21 cellular contexts compared by ENCODE assay signal in genomic region chr7:29920491-29920890, GRCh38.
DNase-seq lines count a peak whose midpoint lies in the region; TF ChIP-seq lines count a peak whose summit lies in the region.
"Had no signal": no experiment of that assay in that cellular context is flagged by ENCODE, and none has a peak within 500 bp of the region (broad histone marks: within the 10 kb centered on the region; RNA-seq: fewer than 3 reads in every experiment).

No MANE protein-coding gene starts in this region.

- peaks cover 0 to 34% (median 0%) of the 10 kb centered on the region in 3 donors for H3K36me3 ChIP-seq in tibial nerve

- H3K4me3 ChIP-seq in epithelial cell of esophagus (ENCODE audit: low read length) (no peak overlapping the region), tibial nerve (no peak overlapping the region)

- WGBS in tibial nerve, 2 donors: 57% methylated on average over 5 of the region's 5 CpGs

- DNase-seq in DMS 273 (lab: John Stamatoyannopoulos, UW; ENCODE audit: unreplicated experiment) (peak; percentile 30), DMS 273 treated with DMSO at 0.1 percent for 48 hours (lab: John Stamatoyannopoulos, UW) (no peak), epithelial cell of esophagus (ENCODE audit: low read depth) (peak; percentile 40), left kidney (ENCODE audit: low read depth, low spot score) (peak; percentile 31), tibial nerve (ENCODE audit: low spot score in 2 of 2) (no peak), NCI-H748 treated with DMSO at 0.1 percent for 48 hours (lab: John Stamatoyannopoulos, UW) (no peak), NCI-H226 (no peak), HK-2 (ENCODE audit: unreplicated experiment) (no peak)
- DNase-seq: ACHN; BE2C; CD8-positive, alpha-beta memory T cell; Karpas-422; NCI-H1092; NCI-H1417 treated with DMSO at 0.1 percent for 48 hours; NCI-H1694 treated with DMSO at 0.1 percent for 48 hours; NCI-H2081 treated with DMSO at 0.1 percent for 48 hours; NCI-H526 treated with DMSO at 0.1 percent for 48 hours; SHP77 had no signal

- peak overlapping the region in 3 of 4 donors; percentile 24 to 83 (median 64) for H3K27ac ChIP-seq in tibial nerve
- H3K27ac ChIP-seq: 22Rv1, HL-60, RWPE1 had no signal

- H3K9me3 ChIP-seq in tibial nerve: no peaks in the 10 kb centered on the region
- H3K9me3 ChIP-seq: BE2C had no signal

- H3K4me1 ChIP-seq in tibial nerve: peaks cover 0 to 44% (median 7%) of the 10 kb centered on the region in 4 donors
- H3K4me1 ChIP-seq: BE2C had no signal

- no peak for TF ChIP-seq EP300 in tibial nerve (IDR thresholded peaks at IDR 0.05)

- TF ChIP-seq CTCF in epithelial cell of esophagus (IDR thresholded peaks at IDR 0.05; ENCODE audit: insufficient read depth, low read depth, low read length, missing control alignments): no peak
- TF ChIP-seq CTCF in tibial nerve (IDR thresholded peaks at IDR 0.05): no peak

- H3K27me3 ChIP-seq in tibial nerve: no peaks in the 10 kb centered on the region
- H3K27me3 ChIP-seq: BE2C had no signal

- TF ChIP-seq POLR2A in tibial nerve (IDR thresholded peaks at IDR 0.05): no peak

Comparison
In these comparisons a context has a peak if more than half of its experiments do, and no peak if none do; other contexts are left out.
1. DNase-seq: peak in DMS 273 (single experiment), epithelial cell of esophagus (single experiment) and left kidney (single experiment); none in DMS 273 treated with DMSO at 0.1 percent for 48 hours (single experiment), tibial nerve (0 of 2), NCI-H748 treated with DMSO at 0.1 percent for 48 hours (single experiment), NCI-H226 (single experiment) and HK-2 (single experiment).